24 cellular contexts compared by ENCODE assay signal in genomic region chr3:165983284-165983683, GRCh38.
DNase-seq lines count a peak whose midpoint lies in the region; ATAC-seq, FAIRE-seq and TF ChIP-seq lines count a peak whose summit lies in the region.
"Had no signal": no experiment of that assay in that cellular context is flagged by ENCODE, and none has a peak within 500 bp of the region (broad histone marks: within the 10 kb centered on the region; RNA-seq: fewer than 3 reads in every experiment).

No MANE protein-coding gene starts in this region.

- H3K9me3 ChIP-seq in fibroblast of lung (ENCODE audit: control insufficient read depth, insufficient read depth, low read depth, low read length): no peaks in the 10 kb centered on the region
- H3K9me3 ChIP-seq: Caco-2, colonic mucosa, uterus had no signal

- H3K27me3 Mint-ChIP-seq in stimulated activated memory B cell treated with anti-CD40 and anti-IgM and Interleukin-4, amounts not matched to agents 10 μg/mL and 1 μg/mL and 100 μg/mL, for 72 hours: no peaks in the 10 kb centered on the region
- H3K27me3 Mint-ChIP-seq: activated CD4-positive, alpha-beta T cell treated with anti-CD3 and anti-CD28 coated beads, Interleukin-2, amount 10 ng/mL, durations not matched to agents 7 days and 5 days; naive thymus-derived CD8-positive, alpha-beta T cell had no signal

- DNase-seq in HTR-8/SVneo (ENCODE audit: insufficient read length, low spot score) (peak; percentile 5), amniotic epithelial cell (ENCODE audit: low read depth) (peak; percentile 32), fibroblast of lung (ENCODE audit: low read depth in 2 of 2) (peak; percentile 2 to 15), renal cortical epithelial cell (ENCODE audit: low read depth) (peak; percentile 6), CD1c-positive myeloid dendritic cell (ENCODE audit: extremely low spot score) (no peak), KG1 (lab: John Stamatoyannopoulos, UW) (no peak)
- DNase-seq: activated CD4-positive, alpha-beta T cell treated with anti-CD3 and anti-CD28 coated beads, Interleukin-2, amount 10 ng/mL, durations not matched to agents 7 days and 5 days; activated CD8-positive, alpha-beta memory T cell treated with anti-CD3 and anti-CD28 coated beads, Interleukin-2, amount 50 U/mL, for 4 hours; activated gamma-delta T cell; AML-193; amygdala; Caco-2; colonic mucosa; H7; head of caudate nucleus; immature natural killer cell; naive thymus-derived CD8-positive, alpha-beta T cell; NCI-H1436; NCI-H2171 treated with DMSO at 0.1 percent for 48 hours; uterus had no signal

- no peak for TF ChIP-seq CTCF in fibroblast of lung (conservative IDR thresholded peaks at IDR 0.05 in 1 of 2, IDR thresholded peaks at IDR 0.05 in 1 of 2; ENCODE audit: low read depth in 1 of 2, low read length in 2 of 2)

- no peak overlapping the region for H3K27ac Mint-ChIP-seq in stimulated activated memory B cell treated with anti-CD40 and anti-IgM and Interleukin-4, amounts not matched to agents 10 μg/mL and 1 μg/mL and 100 μg/mL, for 72 hours
- H3K27ac Mint-ChIP-seq: activated CD4-positive, alpha-beta T cell treated with anti-CD3 and anti-CD28 coated beads, Interleukin-2, amount 10 ng/mL, durations not matched to agents 7 days and 5 days; immature natural killer cell; naive thymus-derived CD8-positive, alpha-beta T cell had no signal

- no peaks in the 10 kb centered on the region for H3K79me2 ChIP-seq in fibroblast of lung (ENCODE audit: control insufficient read depth, insufficient read depth, low read length)
- H3K79me2 ChIP-seq: parathyroid adenoma had no signal

- H3K4me2 ChIP-seq in fibroblast of lung (ENCODE audit: extremely low read depth, insufficient read depth, low read length): no peak overlapping the region

- no peak overlapping the region for H3K4me3 Mint-ChIP-seq in stimulated activated memory B cell treated with anti-CD40 and anti-IgM and Interleukin-4, amounts not matched to agents 10 μg/mL and 1 μg/mL and 100 μg/mL, for 72 hours
- H3K4me3 Mint-ChIP-seq: activated CD4-positive, alpha-beta T cell treated with anti-CD3 and anti-CD28 coated beads, Interleukin-2, amount 10 ng/mL, durations not matched to agents 7 days and 5 days; immature natural killer cell; naive thymus-derived CD8-positive, alpha-beta T cell had no signal

- H3K9ac ChIP-seq in fibroblast of lung (ENCODE audit: insufficient read depth, low read length): no peak overlapping the region
- H3K9ac ChIP-seq: parathyroid adenoma had no signal

- no peaks in the 10 kb centered on the region for H3K36me3 ChIP-seq in fibroblast of lung (ENCODE audit: control insufficient read depth, insufficient read depth, low read length)
- H3K36me3 ChIP-seq: colonic mucosa, uterus had no signal

- no peaks in the 10 kb centered on the region for H3K4me1 Mint-ChIP-seq in stimulated activated memory B cell treated with anti-CD40 and anti-IgM and Interleukin-4, amounts not matched to agents 10 μg/mL and 1 μg/mL and 100 μg/mL, for 72 hours
- H3K4me1 Mint-ChIP-seq: activated CD4-positive, alpha-beta T cell treated with anti-CD3 and anti-CD28 coated beads, Interleukin-2, amount 10 ng/mL, durations not matched to agents 7 days and 5 days; immature natural killer cell; naive thymus-derived CD8-positive, alpha-beta T cell had no signal

- no peak overlapping the region for H3K4me3 ChIP-seq in fibroblast of lung (replicated peaks in 1 of 4; ENCODE audit: control extremely low read depth in 1 of 4, insufficient read depth in 1 of 4, low read depth in 3 of 4, low read length in 4 of 4)
- H3K4me3 ChIP-seq: colonic mucosa, lung, uterus had no signal

- H2AFZ ChIP-seq in fibroblast of lung (ENCODE audit: low read length): no peak overlapping the region
- H2AFZ ChIP-seq: parathyroid adenoma had no signal

- no peaks in the 10 kb centered on the region for H3K4me1 ChIP-seq in fibroblast of lung (ENCODE audit: control insufficient read depth, extremely low read depth, insufficient read depth, low read length)
- H3K4me1 ChIP-seq: Caco-2, colonic mucosa, parathyroid adenoma, uterus had no signal

- no peaks in the 10 kb centered on the region for H4K20me1 ChIP-seq in fibroblast of lung (ENCODE audit: control insufficient read depth, extremely low read depth, insufficient read depth, low read length)

- H3K27me3 ChIP-seq in fibroblast of lung (ENCODE audit: control insufficient read depth, insufficient read depth, low read length): no peaks in the 10 kb centered on the region
- H3K27me3 ChIP-seq: colonic mucosa, uterus had no signal

- no peak for FAIRE-seq in HTR-8/SVneo (lab: Jason Lieb, UNC)
- FAIRE-seq: RCC 7860 had no signal

- no peaks in the 10 kb centered on the region for H3K9me3 Mint-ChIP-seq in stimulated activated memory B cell treated with anti-CD40 and anti-IgM and Interleukin-4, amounts not matched to agents 10 μg/mL and 1 μg/mL and 100 μg/mL, for 72 hours

- no peak for ATAC-seq in stimulated activated memory B cell treated with anti-CD40 and anti-IgM and Interleukin-4, amounts not matched to agents 10 μg/mL and 1 μg/mL and 100 μg/mL, for 72 hours
- ATAC-seq: naive thymus-derived CD8-positive, alpha-beta T cell had no signal

- no peaks in the 10 kb centered on the region for H3K36me3 Mint-ChIP-seq in stimulated activated memory B cell treated with anti-CD40 and anti-IgM and Interleukin-4, amounts not matched to agents 10 μg/mL and 1 μg/mL and 100 μg/mL, for 72 hours
- H3K36me3 Mint-ChIP-seq: immature natural killer cell; naive thymus-derived CD8-positive, alpha-beta T cell had no signal

- no peak overlapping the region for H3K27ac ChIP-seq in fibroblast of lung (ENCODE audit: insufficient read depth, low read length)
- H3K27ac ChIP-seq: colonic mucosa, parathyroid adenoma, uterus had no signal

Comparison
In these comparisons a context has a peak if more than half of its experiments do, and no peak if none do; other contexts are left out.
1. DNase-seq: peak in HTR-8/SVneo (single experiment), amniotic epithelial cell (single experiment), fibroblast of lung (2 of 2) and renal cortical epithelial cell (single experiment); none in CD1c-positive myeloid dendritic cell (single experiment) and KG1 (single experiment).